2 cellular contexts compared by ENCODE assay signal in the genomic region with DNA sequence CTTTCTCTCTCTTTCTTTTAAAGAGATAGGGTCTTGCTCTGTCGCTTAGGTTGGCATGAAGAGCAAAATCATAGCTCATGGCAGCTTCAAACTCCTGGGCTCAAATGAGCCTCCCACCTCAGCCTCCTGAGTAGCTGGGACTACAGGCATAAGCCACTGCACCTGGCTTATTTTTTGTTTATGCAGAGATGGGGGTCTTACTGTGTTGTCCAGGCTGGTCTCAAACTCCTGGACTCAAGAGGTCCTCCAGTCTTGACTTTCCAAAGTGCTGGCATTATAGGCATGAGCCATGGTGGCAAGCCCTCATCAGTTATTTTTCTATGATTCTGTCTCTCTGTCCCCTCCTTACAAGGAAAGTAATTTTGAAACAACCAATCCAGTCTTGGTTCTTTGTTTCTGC.
TF ChIP-seq lines count a peak whose summit lies in the region.

No MANE protein-coding gene starts in this region.

TF ChIP-seq in HepG2, 621 proteins besides CTCF, POLR2A, EP300 and RAD21:
- TF ChIP-seq SP1 (IDR thresholded peaks at IDR 0.05) (no peak), SP1 (CRISPR knock-in tag; IDR thresholded peaks at IDR 0.05) (no peak), ZNF121 (CRISPR knock-in tag; IDR thresholded peaks at IDR 0.05) (peak; percentile 63; the same call in 1 of the 2 replicates), TAF1 (CRISPR knock-in tag; IDR thresholded peaks at IDR 0.05) (no peak), CEBPG (CRISPR knock-in tag; IDR thresholded peaks at IDR 0.05) (no peak)
- TF ChIP-seq, protein P1, sequence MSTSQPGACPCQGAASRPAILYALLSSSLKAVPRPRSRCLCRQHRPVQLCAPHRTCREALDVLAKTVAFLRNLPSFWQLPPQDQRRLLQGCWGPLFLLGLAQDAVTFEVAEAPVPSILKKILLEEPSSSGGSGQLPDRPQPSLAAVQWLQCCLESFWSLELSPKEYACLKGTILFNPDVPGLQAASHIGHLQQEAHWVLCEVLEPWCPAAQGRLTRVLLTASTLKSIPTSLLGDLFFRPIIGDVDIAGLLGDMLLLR (CRISPR knock-in tag; IDR thresholded peaks at IDR 0.05): no peak
- TF ChIP-seq, protein P2, sequence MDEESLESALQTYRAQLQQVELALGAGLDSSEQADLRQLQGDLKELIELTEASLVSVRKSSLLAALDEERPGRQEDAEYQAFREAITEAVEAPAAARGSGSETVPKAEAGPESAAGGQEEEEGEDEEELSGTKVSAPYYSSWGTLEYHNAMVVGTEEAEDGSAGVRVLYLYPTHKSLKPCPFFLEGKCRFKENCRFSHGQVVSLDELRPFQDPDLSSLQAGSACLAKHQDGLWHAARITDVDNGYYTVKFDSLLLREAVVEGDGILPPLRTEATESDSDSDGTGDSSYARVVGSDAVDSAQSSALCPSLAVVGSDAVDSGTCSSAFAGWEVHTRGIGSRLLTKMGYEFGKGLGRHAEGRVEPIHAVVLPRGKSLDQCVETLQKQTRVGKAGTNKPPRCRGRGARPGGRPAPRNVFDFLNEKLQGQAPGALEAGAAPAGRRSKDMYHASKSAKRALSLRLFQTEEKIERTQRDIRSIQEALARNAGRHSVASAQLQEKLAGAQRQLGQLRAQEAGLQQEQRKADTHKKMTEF (CRISPR knock-in tag; IDR thresholded peaks at IDR 0.05): no peak

TF ChIP-seq in WTC11, 78 proteins besides CTCF, POLR2A, EP300 and RAD21:
- peak; percentile 56; the same call in 1 of the 2 replicates for TF ChIP-seq ZNF121 (CRISPR knock-in tag; IDR thresholded peaks at IDR 0.05)
- TF ChIP-seq, protein P3, sequence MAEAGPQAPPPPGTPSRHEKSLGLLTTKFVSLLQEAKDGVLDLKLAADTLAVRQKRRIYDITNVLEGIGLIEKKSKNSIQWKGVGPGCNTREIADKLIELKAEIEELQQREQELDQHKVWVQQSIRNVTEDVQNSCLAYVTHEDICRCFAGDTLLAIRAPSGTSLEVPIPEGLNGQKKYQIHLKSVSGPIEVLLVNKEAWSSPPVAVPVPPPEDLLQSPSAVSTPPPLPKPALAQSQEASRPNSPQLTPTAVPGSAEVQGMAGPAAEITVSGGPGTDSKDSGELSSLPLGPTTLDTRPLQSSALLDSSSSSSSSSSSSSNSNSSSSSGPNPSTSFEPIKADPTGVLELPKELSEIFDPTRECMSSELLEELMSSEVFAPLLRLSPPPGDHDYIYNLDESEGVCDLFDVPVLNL (CRISPR knock-in tag; IDR thresholded peaks at IDR 0.05; ENCODE audit: borderline replicate concordance, low read depth): no peak
